ENCODE assay signal across 19 cellular contexts in genomic region chr11:68045900-68046299, GRCh38. TPM values are rescaled to one million over a fixed set of nuclear protein-coding genes. Genes with fewer than 3 reads are reported as not detected.
"Had no signal": no experiment of that assay in that cellular context is flagged by ENCODE, and none has a peak within 500 bp of the region (broad histone marks: within the 10 kb centered on the region; RNA-seq: fewer than 3 reads in every experiment).

No MANE protein-coding gene starts in this region.

- H3K9me3 ChIP-seq: heart right ventricle, lower lobe of right lung, testis had no signal

- H3K4me3 ChIP-seq: heart right ventricle, lower lobe of right lung, testis had no signal

- ATAC-seq: heart right ventricle, left colon, lower lobe of right lung had no signal

- H3K27ac ChIP-seq: heart right ventricle, lower lobe of right lung, testis had no signal

- H3K4me1 ChIP-seq: testis had no signal

- FAIRE-seq: endometrium, keratinocyte had no signal

- DNase-seq: activated CD4-positive, alpha-beta T cell treated with anti-CD3 and anti-CD28 coated beads for 1 hour; activated CD4-positive, alpha-beta T cell treated with anti-CD3 and anti-CD28 coated beads, Interleukin-2, amount 50 U/mL, for 4 hours; activated naive CD4-positive, alpha-beta T cell treated with anti-CD3 and anti-CD28 coated beads, Interleukin-2, amount 10 ng/mL, durations not matched to agents 7 days and 5 days; activated T-cell treated with anti-CD3 and anti-CD28 coated beads, Interleukin-2, amount 50 U/mL, for 48 hours; anterior cingulate cortex; effector CD4-positive, alpha-beta T cell; heart right ventricle; left colon; naive B cell; stimulated activated CD4-positive, alpha-beta T cell treated with anti-CD3 and anti-CD28 coated beads, Interleukin-4, amount 100 ng/mL, for 1 hour; stimulated activated naive CD4-positive, alpha-beta T cell; T-helper 9 cell; testis had no signal

- H3K27me3 ChIP-seq: heart right ventricle, testis had no signal

RNA-seq across cellular contexts. Expression of gene ALDH3B1, which starts 35.8 kb away (rescaled TPM):
- total RNA-seq: activated CD8-positive, alpha-beta memory T cell treated with anti-CD3 and anti-CD28 coated beads for 36 hours; T-helper 1 cell treated with Interleukin-12 subunit alpha and Interleukin-12 subunit beta and Interleukin-4 antibody, amounts not matched to agents 30 ng/mL and 1 ng/mL, for 36 hours had no signal
- polyA plus RNA-seq: neural cell had no signal
